In the genomic region with DNA sequence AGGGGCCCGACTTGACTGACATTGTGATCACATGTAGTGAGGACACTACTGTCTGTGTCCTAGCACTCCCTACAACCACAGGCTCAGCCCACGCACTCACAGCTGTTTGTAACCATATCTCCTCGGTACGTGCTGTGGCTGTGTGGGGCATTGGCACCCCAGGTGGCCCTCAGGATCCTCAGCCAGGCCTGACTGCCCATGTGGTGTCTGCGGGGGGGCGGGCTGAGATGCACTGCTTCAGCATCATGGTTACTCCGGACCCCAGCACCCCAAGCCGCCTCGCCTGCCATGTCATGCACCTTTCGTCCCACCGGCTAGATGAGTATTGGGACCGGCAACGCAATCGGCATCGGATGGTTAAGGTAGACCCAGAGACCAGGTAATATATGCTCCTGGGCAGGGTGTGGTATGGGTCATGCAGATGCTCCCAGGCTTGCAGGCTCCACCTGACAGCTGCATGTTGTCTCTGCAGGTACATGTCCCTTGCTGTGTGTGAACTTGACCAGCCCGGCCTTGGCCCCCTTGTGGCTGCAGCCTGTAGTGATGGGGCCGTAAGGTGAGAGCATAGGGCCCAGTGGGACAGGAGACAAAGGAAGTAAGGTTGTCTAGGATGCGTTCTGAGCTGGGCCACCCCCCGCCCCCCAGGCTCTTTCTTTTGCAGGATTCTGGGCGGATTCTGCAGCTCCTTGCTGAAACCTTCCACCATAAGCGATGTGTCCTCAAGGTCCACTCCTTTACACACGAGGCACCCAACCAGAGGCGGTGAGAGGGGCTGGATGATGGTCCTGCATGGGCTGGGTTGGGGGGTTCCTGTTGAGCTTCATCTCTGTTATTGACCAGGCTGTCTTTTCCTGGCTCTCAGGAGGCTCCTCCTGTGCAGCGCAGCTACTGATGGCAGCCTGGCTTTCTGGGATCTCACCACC, we compare ENCODE assay signal across 8 cellular contexts. TPM values are rescaled to one million over a fixed set of nuclear protein-coding genes. Genes with fewer than 3 reads are reported as not detected.
A peak's percentile ranks its signal among the peaks of the same experiment; 100 is the strongest.
DNase-seq lines count a peak whose midpoint lies in the region; ATAC-seq and TF ChIP-seq lines count a peak whose summit lies in the region.

No MANE protein-coding gene starts in this region.

- DNase-seq in AG09319 (ENCODE audit: extremely low read depth, low read depth): no peak
- DNase-seq in dermis blood vessel endothelial cell: peak; percentile 70
- no peak for DNase-seq in MG63

- ATAC-seq in SK-N-SH treated with all-trans-retinoic acid at 6 μM for 48 hours (peak; percentile 46), HG03196 (IDR thresholded peaks at IDR 0.05; ENCODE audit: unreplicated experiment) (no peak), HG03460 (IDR thresholded peaks at IDR 0.05; ENCODE audit: unreplicated experiment) (no peak)

- H3K9me3 ChIP-seq in neutrophil: no peaks in the 10 kb centered on the region
- no peaks in the 10 kb centered on the region for H3K9me3 ChIP-seq in MG63

- H3K36me3 ChIP-seq in neutrophil (peaks cover 37% of the 10 kb centered on the region), MG63 (peaks cover 9% of the 10 kb centered on the region)

- H3K4me3 ChIP-seq in neutrophil (ENCODE audit: low read depth in 1 of 2, low read length in 1 of 2) (no peak overlapping the region), MG63 (no peak overlapping the region)

- TF ChIP-seq CTCF in AG09319 (IDR thresholded peaks at IDR 0.05; ENCODE audit: low read depth, low read length) (peak; percentile 58), GM12872 (IDR thresholded peaks at IDR 0.05; ENCODE audit: insufficient read depth, low read depth, low read length) (peak; percentile 84), neutrophil (IDR thresholded peaks at IDR 0.05) (peak; percentile 32)

- H3K27me3 ChIP-seq in neutrophil: no peaks in the 10 kb centered on the region
- no peaks in the 10 kb centered on the region for H3K27me3 ChIP-seq in MG63

- peaks cover 25 to 28% of the 10 kb centered on the region in 2 experiments for H3K4me1 ChIP-seq in neutrophil (ENCODE audit: control insufficient read depth in 1 of 2, insufficient read depth in 1 of 2, low read depth in 1 of 2, low read length in 1 of 2)

- H3K27ac ChIP-seq in neutrophil: no peak overlapping the region

TF ChIP-seq in SK-N-SH treated with all-trans-retinoic acid at 6 μM for 48 hours, 23 proteins besides CTCF, POLR2A, EP300 and RAD21 (continues in another document):
- TF ChIP-seq, protein P1, sequence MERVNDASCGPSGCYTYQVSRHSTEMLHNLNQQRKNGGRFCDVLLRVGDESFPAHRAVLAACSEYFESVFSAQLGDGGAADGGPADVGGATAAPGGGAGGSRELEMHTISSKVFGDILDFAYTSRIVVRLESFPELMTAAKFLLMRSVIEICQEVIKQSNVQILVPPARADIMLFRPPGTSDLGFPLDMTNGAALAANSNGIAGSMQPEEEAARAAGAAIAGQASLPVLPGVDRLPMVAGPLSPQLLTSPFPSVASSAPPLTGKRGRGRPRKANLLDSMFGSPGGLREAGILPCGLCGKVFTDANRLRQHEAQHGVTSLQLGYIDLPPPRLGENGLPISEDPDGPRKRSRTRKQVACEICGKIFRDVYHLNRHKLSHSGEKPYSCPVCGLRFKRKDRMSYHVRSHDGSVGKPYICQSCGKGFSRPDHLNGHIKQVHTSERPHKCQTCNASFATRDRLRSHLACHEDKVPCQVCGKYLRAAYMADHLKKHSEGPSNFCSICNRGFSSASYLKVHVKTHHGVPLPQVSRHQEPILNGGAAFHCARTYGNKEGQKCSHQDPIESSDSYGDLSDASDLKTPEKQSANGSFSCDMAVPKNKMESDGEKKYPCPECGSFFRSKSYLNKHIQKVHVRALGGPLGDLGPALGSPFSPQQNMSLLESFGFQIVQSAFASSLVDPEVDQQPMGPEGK (CRISPR knock-in tag; IDR thresholded peaks at IDR 0.05; ENCODE audit: borderline replicate concordance): no peak
- TF ChIP-seq ISL1 (CRISPR knock-in tag; IDR thresholded peaks at IDR 0.05) (no peak), ZNF8 (CRISPR knock-in tag; IDR thresholded peaks at IDR 0.05) (no peak), TCF4 (CRISPR knock-in tag; IDR thresholded peaks at IDR 0.05; ENCODE audit: borderline replicate concordance) (no peak), ARNTL (CRISPR knock-in tag; IDR thresholded peaks at IDR 0.05; ENCODE audit: borderline replicate concordance, low read depth) (no peak), PPARA (CRISPR knock-in tag; IDR thresholded peaks at IDR 0.05; ENCODE audit: borderline replicate concordance) (no peak), TOX (CRISPR knock-in tag; IDR thresholded peaks at IDR 0.05; ENCODE audit: borderline replicate concordance) (no peak), ZNF70 (CRISPR knock-in tag; IDR thresholded peaks at IDR 0.05) (no peak), CSDC2 (CRISPR knock-in tag; IDR thresholded peaks at IDR 0.05) (no peak), ZC3H10 (CRISPR knock-in tag; IDR thresholded peaks at IDR 0.05) (no peak), GLIS3 (CRISPR knock-in tag; IDR thresholded peaks at IDR 0.05) (no peak), SNAI2 (CRISPR knock-in tag; IDR thresholded peaks at IDR 0.05) (no peak), OSR1 (CRISPR knock-in tag; IDR thresholded peaks at IDR 0.05) (no peak)
- TF ChIP-seq, protein P2, sequence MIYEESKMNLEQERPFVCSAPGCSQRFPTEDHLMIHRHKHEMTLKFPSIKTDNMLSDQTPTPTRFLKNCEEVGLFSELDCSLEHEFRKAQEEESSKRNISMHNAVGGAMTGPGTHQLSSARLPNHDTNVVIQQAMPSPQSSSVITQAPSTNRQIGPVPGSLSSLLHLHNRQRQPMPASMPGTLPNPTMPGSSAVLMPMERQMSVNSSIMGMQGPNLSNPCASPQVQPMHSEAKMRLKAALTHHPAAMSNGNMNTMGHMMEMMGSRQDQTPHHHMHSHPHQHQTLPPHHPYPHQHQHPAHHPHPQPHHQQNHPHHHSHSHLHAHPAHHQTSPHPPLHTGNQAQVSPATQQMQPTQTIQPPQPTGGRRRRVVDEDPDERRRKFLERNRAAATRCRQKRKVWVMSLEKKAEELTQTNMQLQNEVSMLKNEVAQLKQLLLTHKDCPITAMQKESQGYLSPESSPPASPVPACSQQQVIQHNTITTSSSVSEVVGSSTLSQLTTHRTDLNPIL (CRISPR knock-in tag; IDR thresholded peaks at IDR 0.05; ENCODE audit: low read depth): no peak
- TF ChIP-seq, protein P3, sequence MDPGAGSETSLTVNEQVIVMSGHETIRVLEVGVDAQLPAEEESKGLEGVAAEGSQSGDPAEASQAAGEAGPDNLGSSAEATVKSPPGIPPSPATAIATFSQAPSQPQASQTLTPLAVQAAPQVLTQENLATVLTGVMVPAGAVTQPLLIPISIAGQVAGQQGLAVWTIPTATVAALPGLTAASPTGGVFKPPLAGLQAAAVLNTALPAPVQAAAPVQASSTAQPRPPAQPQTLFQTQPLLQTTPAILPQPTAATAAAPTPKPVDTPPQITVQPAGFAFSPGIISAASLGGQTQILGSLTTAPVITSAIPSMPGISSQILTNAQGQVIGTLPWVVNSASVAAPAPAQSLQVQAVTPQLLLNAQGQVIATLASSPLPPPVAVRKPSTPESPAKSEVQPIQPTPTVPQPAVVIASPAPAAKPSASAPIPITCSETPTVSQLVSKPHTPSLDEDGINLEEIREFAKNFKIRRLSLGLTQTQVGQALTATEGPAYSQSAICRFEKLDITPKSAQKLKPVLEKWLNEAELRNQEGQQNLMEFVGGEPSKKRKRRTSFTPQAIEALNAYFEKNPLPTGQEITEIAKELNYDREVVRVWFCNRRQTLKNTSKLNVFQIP (CRISPR knock-in tag; IDR thresholded peaks at IDR 0.05; ENCODE audit: borderline replicate concordance, low read depth): no peak
- TF ChIP-seq, protein P4, sequence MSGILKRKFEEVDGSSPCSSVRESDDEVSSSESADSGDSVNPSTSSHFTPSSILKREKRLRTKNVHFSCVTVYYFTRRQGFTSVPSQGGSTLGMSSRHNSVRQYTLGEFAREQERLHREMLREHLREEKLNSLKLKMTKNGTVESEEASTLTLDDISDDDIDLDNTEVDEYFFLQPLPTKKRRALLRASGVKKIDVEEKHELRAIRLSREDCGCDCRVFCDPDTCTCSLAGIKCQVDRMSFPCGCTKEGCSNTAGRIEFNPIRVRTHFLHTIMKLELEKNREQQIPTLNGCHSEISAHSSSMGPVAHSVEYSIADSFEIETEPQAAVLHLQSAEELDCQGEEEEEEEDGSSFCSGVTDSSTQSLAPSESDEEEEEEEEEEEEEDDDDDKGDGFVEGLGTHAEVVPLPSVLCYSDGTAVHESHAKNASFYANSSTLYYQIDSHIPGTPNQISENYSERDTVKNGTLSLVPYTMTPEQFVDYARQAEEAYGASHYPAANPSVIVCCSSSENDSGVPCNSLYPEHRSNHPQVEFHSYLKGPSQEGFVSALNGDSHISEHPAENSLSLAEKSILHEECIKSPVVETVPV (CRISPR knock-in tag; IDR thresholded peaks at IDR 0.05): no peak

RNA-seq across cellular contexts. Expression of a gene that starts 4.4 kb away (rescaled TPM):
- 45.1 and 47.5 TPM in 2 replicates for total RNA-seq in dermis blood vessel endothelial cell
- total RNA-seq in MG63 (2014; rRNA removed; shearing (Covaris generic); ENCODE audit: low replicate concordance): 15.9 and 18.6 TPM in 2 replicates

RNA-seq across cellular contexts. Expression of a gene that starts 6.8 kb away (rescaled TPM):
- 75.2 and 86.3 TPM in 2 replicates for total RNA-seq in dermis blood vessel endothelial cell
- 72.7 and 77.2 TPM in 2 replicates for total RNA-seq in MG63 (2014; rRNA removed; shearing (Covaris generic); ENCODE audit: low replicate concordance)

RNA-seq across cellular contexts. Expression of a gene that starts 7.9 kb away (rescaled TPM):
- total RNA-seq in dermis blood vessel endothelial cell: 66.4 and 74.0 TPM in 2 replicates
- 37.8 and 91.3 TPM in 2 replicates for total RNA-seq in MG63 (2014; rRNA removed; shearing (Covaris generic); ENCODE audit: low replicate concordance)

RNA-seq across cellular contexts. Expression of a gene that starts 15.2 kb away (rescaled TPM):
- 145 and 226 TPM in 2 replicates for total RNA-seq in dermis blood vessel endothelial cell
- total RNA-seq in MG63 (2014; rRNA removed; shearing (Covaris generic); ENCODE audit: low replicate concordance): 304 and 356 TPM in 2 replicates

RNA-seq across cellular contexts. Expression of a gene that starts 24.0 kb away (rescaled TPM):
- total RNA-seq in dermis blood vessel endothelial cell: 12.1 and 16.5 TPM in 2 replicates
- total RNA-seq in MG63 (2014; rRNA removed; shearing (Covaris generic); ENCODE audit: low replicate concordance): not detected in 2 replicates

Comparison
In these comparisons a context has a peak if more than half of its experiments do, and no peak if none do; other contexts are left out.
1. CTCF ChIP-seq: peak in every context shown above with its lines; median percentile 84 in GM12872; 58 in AG09319; 32 in neutrophil.